ENCODE assay signal across 8 cellular contexts in the genomic region with DNA sequence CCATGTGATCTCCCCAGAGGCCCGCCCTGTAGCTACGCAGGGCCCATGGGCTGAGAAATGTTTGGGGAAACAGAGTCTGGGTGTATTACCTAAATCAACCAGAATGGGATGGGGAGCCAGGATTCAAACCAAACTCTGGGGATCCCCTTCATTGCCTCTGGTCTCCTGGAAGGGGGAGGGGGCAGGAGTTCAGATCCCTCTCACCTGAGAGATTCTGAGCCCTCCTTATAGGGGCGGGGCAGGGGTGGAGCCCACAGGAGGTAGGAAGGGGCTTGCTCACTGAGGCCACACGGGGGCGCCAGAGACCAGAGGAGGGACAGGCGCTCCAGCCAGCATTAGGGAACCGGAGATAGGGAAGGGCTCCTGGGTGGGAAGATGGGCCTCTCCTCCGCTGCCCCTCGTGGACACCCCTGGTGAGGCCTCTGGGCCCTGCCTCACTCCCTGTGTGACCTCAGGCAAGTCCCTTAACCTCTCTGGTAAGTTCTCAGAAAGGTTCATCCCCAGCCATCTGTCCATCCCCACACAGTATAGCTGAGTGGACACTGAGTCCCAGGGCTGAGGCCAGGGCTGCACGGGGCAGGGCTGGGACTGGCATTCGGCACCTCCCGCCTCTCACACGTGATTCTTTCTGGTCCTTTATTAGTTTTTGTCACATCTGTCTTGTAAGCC. TPM values are rescaled to one million over a fixed set of nuclear protein-coding genes. Genes with fewer than 3 reads are reported as not detected.
DNase-seq lines count a peak whose midpoint lies in the region; ATAC-seq, FAIRE-seq and TF ChIP-seq lines count a peak whose summit lies in the region.

No MANE protein-coding gene starts in this region.

- peaks cover 6% of the 10 kb centered on the region for H3K4me1 ChIP-seq in cardiac muscle cell (ENCODE audit: low read depth)

- H3K27ac ChIP-seq in cardiac muscle cell = no peak overlapping the region

- peak; percentile 74 for FAIRE-seq in GM12891 (lab: Jason Lieb, UNC)

- TF ChIP-seq POLR2A in GM12891 (IDR thresholded peaks at IDR 0.05; ENCODE audit: low read depth, low read length) = peak; percentile 24; the same call in 1 of the 2 replicates

- no peaks in the 10 kb centered on the region for H3K36me3 ChIP-seq in cardiac muscle cell

- H3K4me1 Mint-ChIP-seq in activated naive CD8-positive, alpha-beta T cell treated with anti-CD3 and anti-CD28 coated beads for 36 hours = peaks cover 49% of the 10 kb centered on the region

- H3K4me3 Mint-ChIP-seq in activated naive CD8-positive, alpha-beta T cell treated with anti-CD3 and anti-CD28 coated beads for 36 hours = no peak overlapping the region

- intact Hi-C loops in posterior vena cava (cut with DNase I) = loop anchor here in 1 of 2 donors (5.0 kb wide), 1 partner anchor 45 kb away; no protein-coding TSS in a partner anchor

- peak overlapping the region; percentile 31 for H3K27ac Mint-ChIP-seq in activated naive CD8-positive, alpha-beta T cell treated with anti-CD3 and anti-CD28 coated beads for 36 hours

- no peaks in the 10 kb centered on the region for H3K9me3 Mint-ChIP-seq in activated naive CD8-positive, alpha-beta T cell treated with anti-CD3 and anti-CD28 coated beads for 36 hours

- H3K36me3 Mint-ChIP-seq in activated naive CD8-positive, alpha-beta T cell treated with anti-CD3 and anti-CD28 coated beads for 36 hours = no peaks in the 10 kb centered on the region

- H3K27me3 ChIP-seq in cardiac muscle cell = no peaks in the 10 kb centered on the region

- ATAC-seq in GM18502 (IDR thresholded peaks at IDR 0.05; ENCODE audit: poor library complexity, unreplicated experiment) = no peak

- no peak overlapping the region for H3K4me3 ChIP-seq in cardiac muscle cell

- peak; percentile 91 for TF ChIP-seq CTCF in cardiac muscle cell (IDR thresholded peaks at IDR 0.05; ENCODE audit: low read depth, low read length)

- DNase-seq in GM12891 (ENCODE audit: insufficient read length, low spot score) (peak; percentile 76), NCI-H146 treated with DMSO at 0.1 percent for 48 hours (lab: John Stamatoyannopoulos, UW; ENCODE audit: unreplicated experiment) (peak; percentile 85), SW480 (ENCODE audit: low spot score) (peak; percentile 95), cardiac muscle cell (ENCODE audit: low read depth in 1 of 2, low spot score in 1 of 2) (peak; percentile 92 to 96), posterior vena cava (ENCODE audit: low spot score) (peak; percentile 98), ureter (ENCODE audit: low spot score) (peak; percentile 94)
- peak; percentile 90 for DNase-seq in activated naive CD8-positive, alpha-beta T cell treated with anti-CD3 and anti-CD28 coated beads for 36 hours

- H3K9me3 ChIP-seq in cardiac muscle cell (ENCODE audit: low read depth) = no peaks in the 10 kb centered on the region

- H3K27me3 Mint-ChIP-seq in activated naive CD8-positive, alpha-beta T cell treated with anti-CD3 and anti-CD28 coated beads for 36 hours = no peaks in the 10 kb centered on the region

TF ChIP-seq in GM12891, 5 proteins besides CTCF, POLR2A, EP300 and RAD21:
- TF ChIP-seq PAX5 (IDR thresholded peaks at IDR 0.05; ENCODE audit: insufficient read depth, low read length, severe bottlenecking) (no peak), POLR2AphosphoS5 (IDR thresholded peaks at IDR 0.05; ENCODE audit: low read depth, low read length) (no peak), SPI1 (IDR thresholded peaks at IDR 0.05; ENCODE audit: low read depth, low read length) (0 out of 2 replicates have a peak, but pooled peaks have one; percentile 38), POU2F2 (IDR thresholded peaks at IDR 0.05; ENCODE audit: low read depth, low read length) (no peak), TAF1 (IDR thresholded peaks at IDR 0.05; ENCODE audit: low read depth, low read length) (no peak)
TF ChIP-seq in GM12891: peak in this region for 1.

RNA-seq across cellular contexts. Expression of gene CDC42BPG, which starts 2.7 kb away (rescaled TPM):
- 0.36 TPM for polyA plus RNA-seq in GM12891 (2012; ENCODE audit: low read depth, missing spikeins)
- total RNA-seq in activated naive CD8-positive, alpha-beta T cell treated with anti-CD3 and anti-CD28 coated beads for 36 hours = under 1 TPM; 0.46 to 0.54 TPM
- total RNA-seq in cardiac muscle cell (4.6 and 10.1 TPM in 2 replicates), posterior vena cava (under 1 TPM; 0.37 to 0.38 TPM), ureter (28.5 TPM)
- polyA plus RNA-seq in cardiac muscle cell = 2.2 and 3.5 TPM in 2 replicates

RNA-seq across cellular contexts. Expression of gene EHD1, which starts 31.3 kb away (rescaled TPM):
- polyA plus RNA-seq in GM12891 (2012; ENCODE audit: low read depth, missing spikeins) = 84.7 TPM
- total RNA-seq in activated naive CD8-positive, alpha-beta T cell treated with anti-CD3 and anti-CD28 coated beads for 36 hours = 100 to 1,000 TPM; 103 to 112 TPM
- total RNA-seq in cardiac muscle cell (119 and 160 TPM in 2 replicates), posterior vena cava (100 to 1,000 TPM; 135 to 164 TPM), ureter (47.3 TPM)
- 57.4 and 70.0 TPM in 2 replicates for polyA plus RNA-seq in cardiac muscle cell

RNA-seq across cellular contexts. Expression of gene MEN1, which starts 36.8 kb away (rescaled TPM):
- polyA plus RNA-seq in GM12891 (2012; ENCODE audit: low read depth, missing spikeins) = 16.2 TPM
- total RNA-seq in activated naive CD8-positive, alpha-beta T cell treated with anti-CD3 and anti-CD28 coated beads for 36 hours = 10 to 100 TPM; 35.8 to 37.0 TPM
- 26.7 and 27.7 TPM in 2 replicates for total RNA-seq in cardiac muscle cell
- 57.5 and 62.1 TPM in 2 replicates for polyA plus RNA-seq in cardiac muscle cell
- total RNA-seq in posterior vena cava = 1 to 10 TPM; 9.2 to 9.4 TPM
- 18.7 TPM for total RNA-seq in ureter

RNA-seq across cellular contexts. Expression of gene MAP4K2, which starts 44.1 kb away (rescaled TPM):
- polyA plus RNA-seq in GM12891 (2012; ENCODE audit: low read depth, missing spikeins) = 30.2 TPM
- total RNA-seq in activated naive CD8-positive, alpha-beta T cell treated with anti-CD3 and anti-CD28 coated beads for 36 hours = 10 to 100 TPM; 60.4 to 63.8 TPM
- total RNA-seq in cardiac muscle cell (24.3 and 35.9 TPM in 2 replicates), posterior vena cava (10 to 100 TPM; 13.2 to 14.7 TPM), ureter (14.0 TPM)
- polyA plus RNA-seq in cardiac muscle cell = 16.1 and 31.1 TPM in 2 replicates
